In the genomic region with DNA sequence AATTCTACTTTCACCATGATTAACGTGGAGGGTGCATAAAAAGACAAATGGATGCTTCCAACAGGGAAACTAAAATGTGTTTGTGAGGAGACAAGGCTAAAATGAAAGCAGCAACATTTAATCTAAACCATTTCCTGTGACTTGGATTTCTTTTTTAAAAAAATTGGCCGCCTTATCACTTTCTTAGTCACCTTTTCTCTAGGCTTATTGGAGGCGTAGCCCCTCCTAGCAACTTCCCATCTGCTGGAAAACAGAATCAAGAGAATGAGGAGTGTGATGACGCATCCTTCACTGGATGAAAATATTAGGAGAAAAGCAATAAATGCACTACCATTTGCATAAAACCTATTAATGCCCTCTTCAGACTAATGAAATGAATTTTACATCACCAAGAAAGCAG, we compare ENCODE assay signal across 2 cellular contexts.
TF ChIP-seq lines count a peak whose summit lies in the region.

No MANE protein-coding gene starts in this region.

TF ChIP-seq in GM23338, 12 proteins besides CTCF, POLR2A, EP300 and RAD21:
- TF ChIP-seq NANOG (IDR thresholded peaks at IDR 0.05; ENCODE audit: borderline replicate concordance) (no peak), EZH2phosphoT487 (IDR thresholded peaks at IDR 0.05; ENCODE audit: unreplicated experiment) (no peak), ZNF114 (CRISPR knock-in tag; IDR thresholded peaks at IDR 0.05) (no peak)
- TF ChIP-seq, protein P1, sequence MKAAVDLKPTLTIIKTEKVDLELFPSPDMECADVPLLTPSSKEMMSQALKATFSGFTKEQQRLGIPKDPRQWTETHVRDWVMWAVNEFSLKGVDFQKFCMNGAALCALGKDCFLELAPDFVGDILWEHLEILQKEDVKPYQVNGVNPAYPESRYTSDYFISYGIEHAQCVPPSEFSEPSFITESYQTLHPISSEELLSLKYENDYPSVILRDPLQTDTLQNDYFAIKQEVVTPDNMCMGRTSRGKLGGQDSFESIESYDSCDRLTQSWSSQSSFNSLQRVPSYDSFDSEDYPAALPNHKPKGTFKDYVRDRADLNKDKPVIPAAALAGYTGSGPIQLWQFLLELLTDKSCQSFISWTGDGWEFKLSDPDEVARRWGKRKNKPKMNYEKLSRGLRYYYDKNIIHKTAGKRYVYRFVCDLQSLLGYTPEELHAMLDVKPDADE (IDR thresholded peaks at IDR 0.05) = no peak

TF ChIP-seq in HepG2, 621 proteins besides CTCF, POLR2A, EP300 and RAD21:
- TF ChIP-seq CEBPG (CRISPR knock-in tag; IDR thresholded peaks at IDR 0.05) (no peak), ZNF251 (CRISPR knock-in tag; IDR thresholded peaks at IDR 0.05) (no peak), ZNF30 (CRISPR knock-in tag; IDR thresholded peaks at IDR 0.05) (no peak), DNMT1 (CRISPR knock-in tag; IDR thresholded peaks at IDR 0.05) (no peak), FOSL2 (CRISPR knock-in tag; IDR thresholded peaks at IDR 0.05) (no peak), HOXA3 (CRISPR knock-in tag; IDR thresholded peaks at IDR 0.05) (no peak), ZNF501 (CRISPR knock-in tag; IDR thresholded peaks at IDR 0.05) (no peak)
- TF ChIP-seq, protein P2, sequence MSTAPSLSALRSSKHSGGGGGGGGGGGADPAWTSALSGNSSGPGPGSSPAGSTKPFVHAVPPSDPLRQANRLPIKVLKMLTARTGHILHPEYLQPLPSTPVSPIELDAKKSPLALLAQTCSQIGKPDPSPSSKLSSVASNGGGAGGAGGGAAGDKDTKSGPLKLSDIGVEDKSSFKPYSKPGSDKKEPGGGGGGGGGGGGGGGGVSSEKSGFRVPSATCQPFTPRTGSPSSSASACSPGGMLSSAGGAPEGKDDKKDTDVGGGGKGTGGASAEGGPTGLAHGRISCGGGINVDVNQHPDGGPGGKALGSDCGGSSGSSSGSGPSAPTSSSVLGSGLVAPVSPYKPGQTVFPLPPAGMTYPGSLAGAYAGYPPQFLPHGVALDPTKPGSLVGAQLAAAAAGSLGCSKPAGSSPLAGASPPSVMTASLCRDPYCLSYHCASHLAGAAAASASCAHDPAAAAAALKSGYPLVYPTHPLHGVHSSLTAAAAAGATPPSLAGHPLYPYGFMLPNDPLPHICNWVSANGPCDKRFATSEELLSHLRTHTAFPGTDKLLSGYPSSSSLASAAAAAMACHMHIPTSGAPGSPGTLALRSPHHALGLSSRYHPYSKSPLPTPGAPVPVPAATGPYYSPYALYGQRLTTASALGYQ (CRISPR knock-in tag; IDR thresholded peaks at IDR 0.05) = no peak
- TF ChIP-seq, protein P3, sequence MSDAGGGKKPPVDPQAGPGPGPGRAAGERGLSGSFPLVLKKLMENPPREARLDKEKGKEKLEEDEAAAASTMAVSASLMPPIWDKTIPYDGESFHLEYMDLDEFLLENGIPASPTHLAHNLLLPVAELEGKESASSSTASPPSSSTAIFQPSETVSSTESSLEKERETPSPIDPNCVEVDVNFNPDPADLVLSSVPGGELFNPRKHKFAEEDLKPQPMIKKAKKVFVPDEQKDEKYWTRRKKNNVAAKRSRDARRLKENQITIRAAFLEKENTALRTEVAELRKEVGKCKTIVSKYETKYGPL (CRISPR knock-in tag; IDR thresholded peaks at IDR 0.05) = no peak
- TF ChIP-seq, protein P4, sequence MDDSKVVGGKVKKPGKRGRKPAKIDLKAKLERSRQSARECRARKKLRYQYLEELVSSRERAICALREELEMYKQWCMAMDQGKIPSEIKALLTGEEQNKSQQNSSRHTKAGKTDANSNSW (CRISPR knock-in tag; IDR thresholded peaks at IDR 0.05; ENCODE audit: borderline replicate concordance) = no peak
- TF ChIP-seq, protein P5, sequence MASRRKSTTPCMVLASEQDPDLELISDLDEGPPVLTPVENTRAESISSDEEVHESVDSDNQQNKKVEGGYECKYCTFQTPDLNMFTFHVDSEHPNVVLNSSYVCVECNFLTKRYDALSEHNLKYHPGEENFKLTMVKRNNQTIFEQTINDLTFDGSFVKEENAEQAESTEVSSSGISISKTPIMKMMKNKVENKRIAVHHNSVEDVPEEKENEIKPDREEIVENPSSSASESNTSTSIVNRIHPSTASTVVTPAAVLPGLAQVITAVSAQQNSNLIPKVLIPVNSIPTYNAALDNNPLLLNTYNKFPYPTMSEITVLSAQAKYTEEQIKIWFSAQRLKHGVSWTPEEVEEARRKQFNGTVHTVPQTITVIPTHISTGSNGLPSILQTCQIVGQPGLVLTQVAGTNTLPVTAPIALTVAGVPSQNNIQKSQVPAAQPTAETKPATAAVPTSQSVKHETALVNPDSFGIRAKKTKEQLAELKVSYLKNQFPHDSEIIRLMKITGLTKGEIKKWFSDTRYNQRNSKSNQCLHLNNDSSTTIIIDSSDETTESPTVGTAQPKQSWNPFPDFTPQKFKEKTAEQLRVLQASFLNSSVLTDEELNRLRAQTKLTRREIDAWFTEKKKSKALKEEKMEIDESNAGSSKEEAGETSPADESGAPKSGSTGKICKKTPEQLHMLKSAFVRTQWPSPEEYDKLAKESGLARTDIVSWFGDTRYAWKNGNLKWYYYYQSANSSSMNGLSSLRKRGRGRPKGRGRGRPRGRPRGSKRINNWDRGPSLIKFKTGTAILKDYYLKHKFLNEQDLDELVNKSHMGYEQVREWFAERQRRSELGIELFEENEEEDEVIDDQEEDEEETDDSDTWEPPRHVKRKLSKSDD (CRISPR knock-in tag; IDR thresholded peaks at IDR 0.05; ENCODE audit: low read depth) = no peak
- TF ChIP-seq, protein P6, sequence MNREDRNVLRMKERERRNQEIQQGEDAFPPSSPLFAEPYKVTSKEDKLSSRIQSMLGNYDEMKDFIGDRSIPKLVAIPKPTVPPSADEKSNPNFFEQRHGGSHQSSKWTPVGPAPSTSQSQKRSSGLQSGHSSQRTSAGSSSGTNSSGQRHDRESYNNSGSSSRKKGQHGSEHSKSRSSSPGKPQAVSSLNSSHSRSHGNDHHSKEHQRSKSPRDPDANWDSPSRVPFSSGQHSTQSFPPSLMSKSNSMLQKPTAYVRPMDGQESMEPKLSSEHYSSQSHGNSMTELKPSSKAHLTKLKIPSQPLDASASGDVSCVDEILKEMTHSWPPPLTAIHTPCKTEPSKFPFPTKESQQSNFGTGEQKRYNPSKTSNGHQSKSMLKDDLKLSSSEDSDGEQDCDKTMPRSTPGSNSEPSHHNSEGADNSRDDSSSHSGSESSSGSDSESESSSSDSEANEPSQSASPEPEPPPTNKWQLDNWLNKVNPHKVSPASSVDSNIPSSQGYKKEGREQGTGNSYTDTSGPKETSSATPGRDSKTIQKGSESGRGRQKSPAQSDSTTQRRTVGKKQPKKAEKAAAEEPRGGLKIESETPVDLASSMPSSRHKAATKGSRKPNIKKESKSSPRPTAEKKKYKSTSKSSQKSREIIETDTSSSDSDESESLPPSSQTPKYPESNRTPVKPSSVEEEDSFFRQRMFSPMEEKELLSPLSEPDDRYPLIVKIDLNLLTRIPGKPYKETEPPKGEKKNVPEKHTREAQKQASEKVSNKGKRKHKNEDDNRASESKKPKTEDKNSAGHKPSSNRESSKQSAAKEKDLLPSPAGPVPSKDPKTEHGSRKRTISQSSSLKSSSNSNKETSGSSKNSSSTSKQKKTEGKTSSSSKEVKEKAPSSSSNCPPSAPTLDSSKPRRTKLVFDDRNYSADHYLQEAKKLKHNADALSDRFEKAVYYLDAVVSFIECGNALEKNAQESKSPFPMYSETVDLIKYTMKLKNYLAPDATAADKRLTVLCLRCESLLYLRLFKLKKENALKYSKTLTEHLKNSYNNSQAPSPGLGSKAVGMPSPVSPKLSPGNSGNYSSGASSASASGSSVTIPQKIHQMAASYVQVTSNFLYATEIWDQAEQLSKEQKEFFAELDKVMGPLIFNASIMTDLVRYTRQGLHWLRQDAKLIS (CRISPR knock-in tag; IDR thresholded peaks at IDR 0.05) = no peak
- TF ChIP-seq, protein P7, sequence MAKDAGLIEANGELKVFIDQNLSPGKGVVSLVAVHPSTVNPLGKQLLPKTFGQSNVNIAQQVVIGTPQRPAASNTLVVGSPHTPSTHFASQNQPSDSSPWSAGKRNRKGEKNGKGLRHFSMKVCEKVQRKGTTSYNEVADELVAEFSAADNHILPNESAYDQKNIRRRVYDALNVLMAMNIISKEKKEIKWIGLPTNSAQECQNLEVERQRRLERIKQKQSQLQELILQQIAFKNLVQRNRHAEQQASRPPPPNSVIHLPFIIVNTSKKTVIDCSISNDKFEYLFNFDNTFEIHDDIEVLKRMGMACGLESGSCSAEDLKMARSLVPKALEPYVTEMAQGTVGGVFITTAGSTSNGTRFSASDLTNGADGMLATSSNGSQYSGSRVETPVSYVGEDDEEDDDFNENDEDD (CRISPR knock-in tag; IDR thresholded peaks at IDR 0.05; ENCODE audit: borderline replicate concordance) = no peak
TF ChIP-seq in HepG2: peak in this region for 0.
